In the genomic region with DNA sequence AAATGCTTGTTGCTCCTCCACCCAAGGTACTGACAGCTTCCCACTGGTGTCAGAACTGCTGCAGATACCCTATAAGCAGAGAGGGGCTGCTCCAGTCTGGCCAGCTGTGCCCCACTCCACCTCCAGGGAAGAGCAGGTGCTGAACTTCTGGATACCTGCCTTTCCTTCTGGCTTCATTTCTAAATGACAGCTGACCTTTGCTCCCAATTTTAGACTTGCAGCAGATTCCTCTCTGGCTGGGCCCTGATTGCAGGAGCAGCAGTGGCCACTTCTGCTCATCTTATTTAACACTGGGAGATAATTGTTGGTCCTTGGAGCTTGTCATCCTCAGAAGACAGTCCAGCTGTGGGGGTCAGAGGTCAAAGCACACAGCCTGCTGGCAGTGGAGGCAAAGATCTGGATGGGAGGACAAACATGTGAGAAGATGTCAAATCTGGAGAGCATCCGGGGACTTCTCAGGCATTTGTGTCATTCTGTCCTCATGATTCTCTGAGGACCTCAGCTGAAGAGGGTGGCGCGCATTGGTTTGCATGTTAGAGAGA, we compare ENCODE assay signal across 14 cellular contexts.
"Had no signal": no experiment of that assay in that cellular context is flagged by ENCODE, and none has a peak within 500 bp of the region (broad histone marks: within the 10 kb centered on the region; RNA-seq: fewer than 3 reads in every experiment).

No MANE protein-coding gene starts in this region.

- H3K36me3 ChIP-seq: uterus had no signal

- H3K27ac Mint-ChIP-seq: activated naive CD4-positive, alpha-beta T cell treated with anti-CD3 and anti-CD28 coated beads, Interleukin-2, amount 50 U/mL, for 24 hours had no signal

- DNase-seq: activated B cell treated with CpG ODN at 0.5 μM for 24 hours; activated CD4-positive, alpha-beta T cell treated with anti-CD3 and anti-CD28 coated beads, Interleukin-2, amount 50 U/mL, for 1 hour; effector memory CD8-positive, alpha-beta T cell; hypothalamus; mesenchymal stem cell; T-helper 2 cell; tibial artery; uterus had no signal

- ATAC-seq: effector memory CD8-positive, alpha-beta T cell; gastroesophageal sphincter had no signal

- H3K36me3 Mint-ChIP-seq: activated naive CD4-positive, alpha-beta T cell treated with anti-CD3 and anti-CD28 coated beads, Interleukin-2, amount 50 U/mL, for 24 hours had no signal

- H3K9ac ChIP-seq: parathyroid adenoma had no signal

- H3K9me3 Mint-ChIP-seq: activated B cell treated with CpG ODN at 0.5 μM for 24 hours; activated naive CD4-positive, alpha-beta T cell treated with anti-CD3 and anti-CD28 coated beads, Interleukin-2, amount 50 U/mL, for 24 hours; central memory CD8-positive, alpha-beta T cell had no signal

- H3K9me3 ChIP-seq: gastroesophageal sphincter, tibial artery, uterus had no signal

- H3K27me3 ChIP-seq: gastroesophageal sphincter, tibial artery, uterus had no signal

- H3K27me3 Mint-ChIP-seq: activated B cell treated with CpG ODN at 0.5 μM for 24 hours; central memory CD8-positive, alpha-beta T cell; effector memory CD8-positive, alpha-beta T cell had no signal

- H2AFZ ChIP-seq: parathyroid adenoma had no signal

- H3K27ac ChIP-seq: epithelial cell of prostate, gastroesophageal sphincter, parathyroid adenoma, skin epidermis, tibial artery, uterus had no signal

- H3K4me3 ChIP-seq: gastroesophageal sphincter, skin epidermis, tibial artery, uterus had no signal

- H3K4me3 Mint-ChIP-seq: activated B cell treated with CpG ODN at 0.5 μM for 24 hours; activated naive CD4-positive, alpha-beta T cell treated with anti-CD3 and anti-CD28 coated beads, Interleukin-2, amount 50 U/mL, for 24 hours; central memory CD8-positive, alpha-beta T cell; effector memory CD8-positive, alpha-beta T cell had no signal
